8 cellular contexts compared by ENCODE assay signal in the genomic region with DNA sequence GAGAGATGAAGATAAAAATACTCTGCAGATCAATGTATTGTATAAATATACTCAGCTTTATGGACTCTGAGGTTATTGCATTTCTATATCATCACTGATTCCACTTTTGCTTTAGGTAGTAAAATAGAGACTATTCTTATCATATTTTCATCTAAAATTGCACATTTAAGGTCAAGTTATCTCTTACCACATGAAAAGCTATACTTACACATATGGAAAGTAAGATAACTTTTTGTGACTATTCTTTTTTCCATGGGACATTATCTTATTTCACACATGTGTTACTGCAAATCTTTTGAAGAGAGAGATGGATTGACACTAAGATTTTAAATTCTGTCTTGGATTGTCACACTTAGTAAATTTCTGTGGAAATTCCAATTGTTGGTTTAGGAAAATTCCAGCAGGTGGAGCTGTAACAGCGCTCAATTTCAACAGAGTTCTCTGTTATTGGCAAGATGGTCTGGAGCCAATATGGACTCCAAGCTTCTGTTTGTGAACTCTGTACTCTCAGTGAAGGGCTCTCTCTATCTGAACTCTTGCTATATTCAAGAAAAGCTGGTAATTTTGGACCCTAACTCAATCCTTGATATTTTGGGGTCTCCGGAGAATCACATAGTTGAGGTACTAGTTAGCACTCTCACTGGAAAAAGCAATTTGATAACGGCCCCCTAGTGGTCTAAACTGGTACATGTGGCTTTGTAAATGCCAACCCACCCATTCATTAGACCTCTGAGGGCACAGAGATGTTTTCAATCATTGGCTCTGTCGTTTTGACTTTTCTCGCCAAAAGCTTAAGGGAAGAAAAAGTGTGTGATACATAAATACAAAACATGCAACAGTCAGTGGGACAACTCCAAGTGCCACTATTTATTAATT.
DNase-seq lines count a peak whose midpoint lies in the region; ATAC-seq and TF ChIP-seq lines count a peak whose summit lies in the region.

No MANE protein-coding gene starts in this region.

- H3K36me3 Mint-ChIP-seq in activated naive CD8-positive, alpha-beta T cell: no peaks in the 10 kb centered on the region

- peak overlapping the region; percentile 75 for H3K27ac Mint-ChIP-seq in activated naive CD8-positive, alpha-beta T cell

- H3K27me3 Mint-ChIP-seq in activated naive CD8-positive, alpha-beta T cell: no peaks in the 10 kb centered on the region

- intact Hi-C loops in left cardiac atrium (cut with DNase I): loop anchor here (5.0 kb wide), 2 partner anchors 125 to 475 kb away; no protein-coding TSS in a partner anchor
- intact Hi-C loops in sciatic nerve (cut with DNase I): loop anchor here (5.0 kb wide), 1 partner anchor 675 kb away; no protein-coding TSS in a partner anchor

- peak; percentile 64 for DNase-seq in HEK293T (ENCODE audit: extremely low spot score)
- peak; percentile 80 for DNase-seq in M059J (ENCODE audit: low read depth)
- peak; percentile 48 for DNase-seq in SK-N-DZ (ENCODE audit: low spot score)
- DNase-seq in left cardiac atrium: peak; percentile 29
- no peak for DNase-seq in sciatic nerve (ENCODE audit: low spot score)
- no peak for DNase-seq in mesenteric fat pad (ENCODE audit: low spot score)

- TF ChIP-seq CTCF in GM12873 (IDR thresholded peaks at IDR 0.05; ENCODE audit: insufficient read depth, low read depth, low read length, missing control alignments): peak; percentile 81

- H3K4me1 Mint-ChIP-seq in activated naive CD8-positive, alpha-beta T cell (ENCODE audit: low read depth): peaks cover 14% of the 10 kb centered on the region

- ATAC-seq in left cardiac atrium: peak; percentile 83 to 88
- peak; percentile 92 for ATAC-seq in sciatic nerve

- POLR2A ChIA-PET in HEK293T (lab: Yijun Ruan, JAX): no interaction called here

- CTCF ChIA-PET in HEK293T (lab: Yijun Ruan, JAX): interaction anchor here (0.6 to 3.6 kb wide), 28 partner anchors 9 to 799 kb away, joined by 3 to 36 read pairs (median 4); no protein-coding TSS in a partner anchor

- H3K9me3 Mint-ChIP-seq in activated naive CD8-positive, alpha-beta T cell (ENCODE audit: low read depth): no peaks in the 10 kb centered on the region

- peak overlapping the region; percentile 84 for H3K4me3 Mint-ChIP-seq in activated naive CD8-positive, alpha-beta T cell

TF ChIP-seq in HEK293T, 16 proteins besides CTCF, POLR2A, EP300 and RAD21:
- no peak for TF ChIP-seq BHLHE40 (IDR thresholded peaks at IDR 0.05; ENCODE audit: borderline replicate concordance)
- TF ChIP-seq HDGF (IDR thresholded peaks at IDR 0.05; ENCODE audit: borderline replicate concordance): no peak
- no peak for TF ChIP-seq FOXA1 (IDR thresholded peaks at IDR 0.05)
- TF ChIP-seq LEF1 (IDR thresholded peaks at IDR 0.05; ENCODE audit: borderline replicate concordance): no peak
- no peak for TF ChIP-seq ELF4 (IDR thresholded peaks at IDR 0.05)
- no peak for TF ChIP-seq L3MBTL2 (conservative IDR thresholded peaks at IDR 0.05)
- no peak for TF ChIP-seq SP1 (IDR thresholded peaks at IDR 0.05)
- no peak for TF ChIP-seq ZNF384 (IDR thresholded peaks at IDR 0.05)
- no peak for TF ChIP-seq FOXM1 (IDR thresholded peaks at IDR 0.05; ENCODE audit: borderline replicate concordance)
- TF ChIP-seq TARDBP (IDR thresholded peaks at IDR 0.05): no peak
- TF ChIP-seq SUZ12 (IDR thresholded peaks at IDR 0.05): no peak
- TF ChIP-seq NFRKB (IDR thresholded peaks at IDR 0.05): no peak
- no peak for TF ChIP-seq CTBP1 (IDR thresholded peaks at IDR 0.05; ENCODE audit: borderline replicate concordance)
- TF ChIP-seq, protein P1, sequence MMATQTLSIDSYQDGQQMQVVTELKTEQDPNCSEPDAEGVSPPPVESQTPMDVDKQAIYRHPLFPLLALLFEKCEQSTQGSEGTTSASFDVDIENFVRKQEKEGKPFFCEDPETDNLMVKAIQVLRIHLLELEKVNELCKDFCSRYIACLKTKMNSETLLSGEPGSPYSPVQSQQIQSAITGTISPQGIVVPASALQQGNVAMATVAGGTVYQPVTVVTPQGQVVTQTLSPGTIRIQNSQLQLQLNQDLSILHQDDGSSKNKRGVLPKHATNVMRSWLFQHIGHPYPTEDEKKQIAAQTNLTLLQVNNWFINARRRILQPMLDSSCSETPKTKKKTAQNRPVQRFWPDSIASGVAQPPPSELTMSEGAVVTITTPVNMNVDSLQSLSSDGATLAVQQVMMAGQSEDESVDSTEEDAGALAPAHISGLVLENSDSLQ (IDR thresholded peaks at IDR 0.05): no peak
- TF ChIP-seq ARNT (IDR thresholded peaks at IDR 0.05): no peak
- TF ChIP-seq FOXK2 (IDR thresholded peaks at IDR 0.05): no peak

Comparison
In these comparisons a context has a peak if more than half of its experiments do, and no peak if none do; other contexts are left out.
1. DNase-seq: peak in HEK293T (single experiment), M059J (single experiment), SK-N-DZ (single experiment) and left cardiac atrium (single experiment); none in sciatic nerve (single experiment) and mesenteric fat pad (single experiment).